In the genomic region with DNA sequence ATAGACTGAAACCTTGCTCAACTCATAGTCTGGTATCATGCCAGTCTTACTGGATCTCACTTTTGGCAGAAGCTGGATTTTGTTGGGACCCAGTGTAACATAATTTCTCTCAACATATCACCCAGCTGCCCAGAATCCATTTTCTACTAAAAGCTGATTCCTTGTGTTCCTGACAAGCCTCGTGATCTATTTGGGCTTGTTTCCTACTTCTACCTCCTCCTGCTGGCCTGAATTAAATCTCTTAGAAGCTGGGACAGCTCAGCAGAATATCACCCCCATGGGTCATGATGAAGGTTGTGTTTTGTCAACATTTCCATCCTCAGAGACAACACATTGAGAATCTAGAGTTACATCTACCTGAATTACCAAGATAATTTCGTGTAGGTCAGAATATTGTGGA, we compare ENCODE assay signal across 22 cellular contexts. TPM values are rescaled to one million over a fixed set of nuclear protein-coding genes. Genes with fewer than 3 reads are reported as not detected.
DNase-seq lines count a peak whose midpoint lies in the region; ATAC-seq, FAIRE-seq and TF ChIP-seq lines count a peak whose summit lies in the region.
"Had no signal": no experiment of that assay in that cellular context is flagged by ENCODE, and none has a peak within 500 bp of the region (broad histone marks: within the 10 kb centered on the region; RNA-seq: fewer than 3 reads in every experiment).

No MANE protein-coding gene starts in this region.

- no peaks in the 10 kb centered on the region for H4K20me1 ChIP-seq in endothelial cell of umbilical vein (replicated peaks; ENCODE audit: control insufficient read depth, extremely low read depth, insufficient read depth, low read length)

- no peak for TF ChIP-seq POLR2A in endothelial cell of umbilical vein (IDR thresholded peaks at IDR 0.05; ENCODE audit: low read depth, low read length)

- H3K4me3 Mint-ChIP-seq in activated CD4-positive, alpha-beta T cell treated with anti-CD3 and anti-CD28 coated beads, Interleukin-2, amount 10 ng/mL, durations not matched to agents 7 days and 5 days: no peak overlapping the region
- H3K4me3 Mint-ChIP-seq: CD4-positive, alpha-beta T cell; natural killer cell treated with Interleukin-12 subunit alpha and Interleukin-12 subunit beta and Interleukin-15 and Interleukin-18, amount 100 ng/mL, for 72 hours had no signal

- no TSS peak for BruUV-seq in endothelial cell of umbilical vein (replicated peaks; lab: Mats Ljungman, UMichigan)

- H3K4me2 ChIP-seq in endothelial cell of umbilical vein (ENCODE audit: insufficient read depth, low read length): no peak overlapping the region

- dilution Hi-C loops in endothelial cell of umbilical vein (cut with MboI; ENCODE audit: extremely low pct_ligation_motif_present, low sequenced_read_pairs): no loop called here

- H3K27me3 Mint-ChIP-seq in activated CD4-positive, alpha-beta T cell treated with anti-CD3 and anti-CD28 coated beads, Interleukin-2, amount 10 ng/mL, durations not matched to agents 7 days and 5 days: peaks cover 30% of the 10 kb centered on the region

- POLR2A ChIA-PET in endothelial cell of umbilical vein (lab: Charles Lee): interaction anchor here (1.3 kb wide), 1 partner anchor 16 kb away, joined by 4 read pairs; no protein-coding TSS in a partner anchor
- POLR2A ChIA-PET in activated CD4-positive, alpha-beta T cell treated with anti-CD3 and anti-CD28 coated beads, Interleukin-2, amount 10 ng/mL, durations not matched to agents 7 days and 5 days (lab: Charles Lee): no interaction called here

- H3K36me3 Mint-ChIP-seq in activated CD4-positive, alpha-beta T cell treated with anti-CD3 and anti-CD28 coated beads, Interleukin-2, amount 10 ng/mL, durations not matched to agents 7 days and 5 days (ENCODE audit: low read depth): no peaks in the 10 kb centered on the region
- H3K36me3 Mint-ChIP-seq: natural killer cell treated with Interleukin-12 subunit alpha and Interleukin-12 subunit beta and Interleukin-15 and Interleukin-18, amount 100 ng/mL, for 72 hours had no signal

- H3K9me3 ChIP-seq in endothelial cell of umbilical vein (replicated peaks; ENCODE audit: control insufficient read depth, insufficient read depth, low read length): no peaks in the 10 kb centered on the region
- H3K9me3 ChIP-seq: MG63, right atrium auricular region, testis had no signal

- no peaks in the 10 kb centered on the region for H3K4me1 ChIP-seq in endothelial cell of umbilical vein (ENCODE audit: control insufficient read depth, extremely low read depth, insufficient read depth, low read length)
- H3K4me1 ChIP-seq: right atrium auricular region had no signal

- no peak for ATAC-seq in left colon
- ATAC-seq: natural killer cell treated with Interleukin-12 subunit alpha and Interleukin-12 subunit beta and Interleukin-15 and Interleukin-18, amount 100 ng/mL, for 72 hours had no signal

- no peak overlapping the region for H3K27ac Mint-ChIP-seq in activated CD4-positive, alpha-beta T cell treated with anti-CD3 and anti-CD28 coated beads, Interleukin-2, amount 10 ng/mL, durations not matched to agents 7 days and 5 days
- H3K27ac Mint-ChIP-seq: CD4-positive, alpha-beta T cell; natural killer cell treated with Interleukin-12 subunit alpha and Interleukin-12 subunit beta and Interleukin-15 and Interleukin-18, amount 100 ng/mL, for 72 hours had no signal

- no peaks in the 10 kb centered on the region for H3K9me3 Mint-ChIP-seq in activated CD4-positive, alpha-beta T cell treated with anti-CD3 and anti-CD28 coated beads, Interleukin-2, amount 10 ng/mL, durations not matched to agents 7 days and 5 days
- H3K9me3 Mint-ChIP-seq: CD4-positive, alpha-beta T cell; natural killer cell treated with Interleukin-12 subunit alpha and Interleukin-12 subunit beta and Interleukin-15 and Interleukin-18, amount 100 ng/mL, for 72 hours had no signal

- H3K4me3 ChIP-seq in endothelial cell of umbilical vein (replicated peaks in 1 of 3; ENCODE audit: insufficient read depth in 1 of 3, low read depth in 1 of 3, low read length in 3 of 3): no peak overlapping the region
- H3K4me3 ChIP-seq: coronary artery, GM12878, lung, MG63, right atrium auricular region, testis had no signal

- H3K36me3 ChIP-seq in endothelial cell of umbilical vein (ENCODE audit: control insufficient read depth in 2 of 2, extremely low read depth in 1 of 2, insufficient read depth in 2 of 2, low read length in 2 of 2): no peaks in the 10 kb centered on the region
- H3K36me3 ChIP-seq: MG63, right atrium auricular region had no signal

- H3K79me2 ChIP-seq in endothelial cell of umbilical vein (ENCODE audit: control insufficient read depth, insufficient read depth, low read length): no peaks in the 10 kb centered on the region

- no peak overlapping the region for H3K9ac ChIP-seq in endothelial cell of umbilical vein (replicated peaks; ENCODE audit: extremely low read depth, insufficient read depth, low read length)

- intact Hi-C loops in endothelial cell of umbilical vein (cut with micrococcal nuclease) (no loop called here), left colon (cut with DNase I, micrococcal nuclease) (loop anchor here in 1 of 2 donors (5.0 kb wide), 1 partner anchor 44 kb away; no protein-coding TSS in a partner anchor)

- no peaks in the 10 kb centered on the region for H3K9me1 ChIP-seq in endothelial cell of umbilical vein (replicated peaks; ENCODE audit: control insufficient read depth, extremely low read depth, insufficient read depth, low read length)

- no peak for TF ChIP-seq CTCF in D721Med (IDR thresholded peaks at IDR 0.05; ENCODE audit: insufficient read depth, missing control alignments)
- TF ChIP-seq CTCF in endothelial cell of umbilical vein (IDR thresholded peaks at IDR 0.05; ENCODE audit: extremely low read depth in 1 of 2, insufficient read depth in 1 of 2, low read depth in 1 of 2, low read length in 2 of 2): peak; percentile 5 to 19

- CTCF ChIA-PET in endothelial cell of umbilical vein (lab: Charles Lee): interaction anchor here (0.8 to 11.0 kb wide), 23 partner anchors 8 to 348 kb away, joined by 3 to 770 read pairs (median 8); a partner anchor contains a TSS
- CTCF ChIA-PET in activated CD4-positive, alpha-beta T cell treated with anti-CD3 and anti-CD28 coated beads, Interleukin-2, amount 10 ng/mL, durations not matched to agents 7 days and 5 days (lab: Charles Lee): interaction anchor here (0.6 to 2.4 kb wide), 6 partner anchors 8 to 337 kb away, joined by 3 to 10 read pairs (median 4); a partner anchor contains a TSS

- no peak overlapping the region for H2AFZ ChIP-seq in endothelial cell of umbilical vein (ENCODE audit: low read depth, low read length)

- DNase-seq in D721Med (ENCODE audit: insufficient read length, low spot score): no peak
- peak; percentile 26 for DNase-seq in RKO (ENCODE audit: low spot score)
- DNase-seq in endothelial cell of umbilical vein (ENCODE audit: low read depth, low spot score): peak; percentile 45
- peak; percentile 11 for DNase-seq in pulmonary artery endothelial cell (ENCODE audit: low read depth, low spot score)
- no peak for DNase-seq in dedifferentiated amniotic fluid mesenchymal stem cell (ENCODE audit: extremely low spot score)
- no peak for DNase-seq in activated CD4-positive, alpha-beta T cell treated with anti-CD3 and anti-CD28 coated beads, Interleukin-2, amount 10 ng/mL, durations not matched to agents 7 days and 5 days
- DNase-seq in stimulated activated CD4-positive, alpha-beta T cell treated with anti-CD3 and anti-CD28 coated beads, Interleukin-2, amount 100 ng/mL, for 48 hours: no peak
- DNase-seq in left colon: no peak
- DNase-seq: activated CD4-positive, CD25-positive, alpha-beta regulatory T cell; CD4-positive, alpha-beta T cell; MG63; NCI-H187 treated with DMSO at 0.1 percent for 48 hours; NCI-H510A treated with DMSO at 0.1 percent for 48 hours; stimulated activated CD4-positive, alpha-beta T cell treated with anti-CD3 and anti-CD28 coated beads, Interleukin-1b, Interleukin-23, amount 100 ng/mL, for 48 hours; testis had no signal

- H3K4me1 Mint-ChIP-seq in activated CD4-positive, alpha-beta T cell treated with anti-CD3 and anti-CD28 coated beads, Interleukin-2, amount 10 ng/mL, durations not matched to agents 7 days and 5 days: no peaks in the 10 kb centered on the region

- no peaks in the 10 kb centered on the region for H3K27me3 ChIP-seq in endothelial cell of umbilical vein (ENCODE audit: control insufficient read depth in 2 of 2, insufficient read depth in 2 of 2, low read length in 2 of 2)
- H3K27me3 ChIP-seq: right atrium auricular region, testis had no signal

- H3K27ac ChIP-seq in endothelial cell of umbilical vein (ENCODE audit: insufficient read depth, low read depth, low read length): no peak overlapping the region
- H3K27ac ChIP-seq: coronary artery, right atrium auricular region, testis had no signal

- peak; percentile 6 for FAIRE-seq in D721Med (lab: Jason Lieb, UNC)
- FAIRE-seq in endothelial cell of umbilical vein (lab: Jason Lieb, UNC): peak; percentile 54
- FAIRE-seq: GM12878, H54 had no signal

RNA-seq across cellular contexts. Expression of a gene that starts 7.7 kb away (rescaled TPM):
- total RNA-seq in endothelial cell of umbilical vein (not detected in 2 replicates), pulmonary artery endothelial cell (not detected in 2 replicates), left colon (1 to 10 TPM; 5.3 to 6.5 TPM)
- polyA plus RNA-seq in endothelial cell of umbilical vein: not detected in 2 replicates
- polyA plus RNA-seq in endothelial cell of umbilical vein (2011; cell fraction: cytosol; rRNA removed): not detected in 2 replicates
- polyA plus RNA-seq in endothelial cell of umbilical vein (2011; cell fraction: nucleus; rRNA removed): not detected in 2 replicates
- not detected in 2 replicates for polyA plus RNA-seq in endothelial cell of umbilical vein (2012)
- not detected in 2 replicates for polyA minus RNA-seq in endothelial cell of umbilical vein
- not detected for polyA minus RNA-seq in endothelial cell of umbilical vein (2011; cell fraction: cytosol; rRNA and poly(A)+ RNA removed)
- not detected in 2 replicates for polyA minus RNA-seq in endothelial cell of umbilical vein (2011; cell fraction: nucleus; rRNA and poly(A)+ RNA removed)
- not detected for total RNA-seq in activated CD4-positive, alpha-beta T cell treated with anti-CD3 and anti-CD28 coated beads, Interleukin-2, amount 10 ng/mL, durations not matched to agents 7 days and 5 days
- total RNA-seq: GM12878; natural killer cell treated with Interleukin-12 subunit alpha and Interleukin-12 subunit beta and Interleukin-15 and Interleukin-18, amount 100 ng/mL, for 72 hours; right atrium auricular region had no signal
- polyA plus RNA-seq: fibroblast of lung had no signal

RNA-seq across cellular contexts. Expression of a gene that starts 9.8 kb away (rescaled TPM):
- total RNA-seq in endothelial cell of umbilical vein (1.00 and 3.9 TPM in 2 replicates), pulmonary artery endothelial cell (0.67 and 0.79 TPM in 2 replicates), left colon (under 1 TPM in 1 of 2 donors, not detected in 1; 0.49 TPM)
- 0.22 and 0.60 TPM in 2 replicates for polyA plus RNA-seq in endothelial cell of umbilical vein
- polyA plus RNA-seq in endothelial cell of umbilical vein (2011; cell fraction: cytosol; rRNA removed): 0.32 TPM in 1 of 2 replicates, not detected in the other
- polyA plus RNA-seq in endothelial cell of umbilical vein (2011; cell fraction: nucleus; rRNA removed): not detected in 2 replicates
- 0.47 and 0.87 TPM in 2 replicates for polyA plus RNA-seq in endothelial cell of umbilical vein (2012)
- polyA minus RNA-seq in endothelial cell of umbilical vein: not detected in 2 replicates
- polyA minus RNA-seq in endothelial cell of umbilical vein (2011; cell fraction: cytosol; rRNA and poly(A)+ RNA removed): not detected
- not detected in 2 replicates for polyA minus RNA-seq in endothelial cell of umbilical vein (2011; cell fraction: nucleus; rRNA and poly(A)+ RNA removed)
- total RNA-seq in activated CD4-positive, alpha-beta T cell treated with anti-CD3 and anti-CD28 coated beads, Interleukin-2, amount 10 ng/mL, durations not matched to agents 7 days and 5 days: not detected
- total RNA-seq: CD4-positive, alpha-beta T cell; GM12878; lung; natural killer cell treated with Interleukin-12 subunit alpha and Interleukin-12 subunit beta and Interleukin-15 and Interleukin-18, amount 100 ng/mL, for 72 hours; right atrium auricular region had no signal
- polyA plus RNA-seq: GM12878 had no signal

RNA-seq across cellular contexts. Expression of a gene that starts 40.0 kb away (rescaled TPM):
- total RNA-seq in endothelial cell of umbilical vein (not detected in 2 replicates), pulmonary artery endothelial cell (not detected in 2 replicates), left colon (under 1 TPM; 0.18 to 0.59 TPM)
- 0.11 TPM in 1 of 2 replicates, not detected in the other for polyA plus RNA-seq in endothelial cell of umbilical vein
- not detected in 2 replicates for polyA plus RNA-seq in endothelial cell of umbilical vein (2011; cell fraction: cytosol; rRNA removed)
- 0.13 TPM in 1 of 2 replicates, not detected in the other for polyA plus RNA-seq in endothelial cell of umbilical vein (2011; cell fraction: nucleus; rRNA removed)
- polyA plus RNA-seq in endothelial cell of umbilical vein (2012): not detected in 2 replicates
- 0.25 TPM in 1 of 2 replicates, not detected in the other for polyA minus RNA-seq in endothelial cell of umbilical vein
- not detected for polyA minus RNA-seq in endothelial cell of umbilical vein (2011; cell fraction: cytosol; rRNA and poly(A)+ RNA removed)
- not detected in 2 replicates for polyA minus RNA-seq in endothelial cell of umbilical vein (2011; cell fraction: nucleus; rRNA and poly(A)+ RNA removed)
- total RNA-seq in activated CD4-positive, alpha-beta T cell treated with anti-CD3 and anti-CD28 coated beads, Interleukin-2, amount 10 ng/mL, durations not matched to agents 7 days and 5 days: not detected
- total RNA-seq: CD4-positive, alpha-beta T cell; GM12878; natural killer cell treated with Interleukin-12 subunit alpha and Interleukin-12 subunit beta and Interleukin-15 and Interleukin-18, amount 100 ng/mL, for 72 hours; testis had no signal
- polyA plus RNA-seq: GM12878 had no signal

RNA-seq across cellular contexts. Expression of a gene that starts 54.3 kb away (rescaled TPM):
- total RNA-seq in endothelial cell of umbilical vein (13.5 and 15.5 TPM in 2 replicates), pulmonary artery endothelial cell (13.5 and 14.2 TPM in 2 replicates), left colon (1 to 10 TPM; 1.6 to 1.7 TPM)
- polyA plus RNA-seq in endothelial cell of umbilical vein: 27.5 and 32.9 TPM in 2 replicates
- 21.2 and 23.3 TPM in 2 replicates for polyA plus RNA-seq in endothelial cell of umbilical vein (2011; cell fraction: cytosol; rRNA removed)
- 12.9 and 13.5 TPM in 2 replicates for polyA plus RNA-seq in endothelial cell of umbilical vein (2011; cell fraction: nucleus; rRNA removed)
- 17.5 and 18.0 TPM in 2 replicates for polyA plus RNA-seq in endothelial cell of umbilical vein (2012)
- polyA minus RNA-seq in endothelial cell of umbilical vein: 37.9 and 50.1 TPM in 2 replicates
- polyA minus RNA-seq in endothelial cell of umbilical vein (2011; cell fraction: cytosol; rRNA and poly(A)+ RNA removed): not detected
- polyA minus RNA-seq in endothelial cell of umbilical vein (2011; cell fraction: nucleus; rRNA and poly(A)+ RNA removed): 9.8 and 10.2 TPM in 2 replicates
- under 1 TPM in 1 of 2 experiments, not detected in 1; 0.25 TPM for total RNA-seq in activated CD4-positive, alpha-beta T cell treated with anti-CD3 and anti-CD28 coated beads, Interleukin-2, amount 10 ng/mL, durations not matched to agents 7 days and 5 days
- total RNA-seq: GM12878 had no signal

Comparison
In these comparisons a context has a peak if more than half of its experiments do, and no peak if none do; other contexts are left out.
1. DNase-seq: peak in RKO (single experiment), endothelial cell of umbilical vein (single experiment) and pulmonary artery endothelial cell (single experiment); none in D721Med (single experiment), dedifferentiated amniotic fluid mesenchymal stem cell (single experiment), activated CD4-positive, alpha-beta T cell treated with anti-CD3 and anti-CD28 coated beads, Interleukin-2, amount 10 ng/mL, durations not matched to agents 7 days and 5 days (single experiment), stimulated activated CD4-positive, alpha-beta T cell treated with anti-CD3 and anti-CD28 coated beads, Interleukin-2, amount 100 ng/mL, for 48 hours (0 of 2) and left colon (0 of 2).